In genomic region chr15:59244337-59244736, GRCh38 we compare ENCODE assay signal across 13 cellular contexts. TPM values are rescaled to one million over a fixed set of nuclear protein-coding genes. Genes with fewer than 3 reads are reported as not detected.
DNase-seq lines count a peak whose midpoint lies in the region; ATAC-seq, FAIRE-seq and TF ChIP-seq lines count a peak whose summit lies in the region.
"Had no signal": no experiment of that assay in that cellular context is flagged by ENCODE, and none has a peak within 500 bp of the region (broad histone marks: within the 10 kb centered on the region; RNA-seq: fewer than 3 reads in every experiment).

No MANE protein-coding gene starts in this region.

- TF ChIP-seq POLR2A in GM12891 (IDR thresholded peaks at IDR 0.05; ENCODE audit: low read depth, low read length) = no peak; the same call in none of the 2 replicates

- intact Hi-C loops in left ventricle myocardium inferior (cut with micrococcal nuclease) = loop anchor here (10.0 kb wide), 1 partner anchor 130 kb away; the partner anchor contains the start of gene MYO1E

- H3K36me3 ChIP-seq in left ventricle myocardium inferior = no peaks in the 10 kb centered on the region

- peak; percentile 86 for ATAC-seq in GM19438 (IDR thresholded peaks at IDR 0.05; ENCODE audit: low read depth, unreplicated experiment)
- ATAC-seq in HG02973 (IDR thresholded peaks at IDR 0.05; ENCODE audit: unreplicated experiment) = peak; percentile 86

- TF ChIP-seq CTCF in left ventricle myocardium inferior (IDR thresholded peaks at IDR 0.05; ENCODE audit: borderline replicate concordance) = no peak

- DNase-seq in GM12891 (ENCODE audit: insufficient read length, low spot score) = no peak
- DNase-seq in SK-MEL-5 (ENCODE audit: low read depth, low spot score) = peak; percentile 12
- DNase-seq in NCI-H2081 (lab: John Stamatoyannopoulos, UW) = no peak
- no peak for DNase-seq in DMS79 (lab: John Stamatoyannopoulos, UW)
- DNase-seq in left ventricle myocardium inferior = no peak
- no peak for DNase-seq in NCI-H2029 treated with DMSO at 0.1 percent for 48 hours (lab: John Stamatoyannopoulos, UW)
- DNase-seq: C1 segment of cervical spinal cord; central memory CD4-positive, alpha-beta T cell; GM23248 had no signal

- in situ Hi-C loops in SK-MEL-5 (cut with HindIII; ENCODE audit: low pct_unique_long_range_greater_than_20kb, low sequenced_read_pairs) = no loop called here

- no peak overlapping the region for H3K4me3 ChIP-seq in left ventricle myocardium inferior
- H3K4me3 ChIP-seq: GM23248, smooth muscle cell had no signal

- peaks cover 20% of the 10 kb centered on the region for H3K4me1 ChIP-seq in left ventricle myocardium inferior

- peak; percentile 94 for FAIRE-seq in GM12891 (lab: Jason Lieb, UNC)

- no peaks in the 10 kb centered on the region for H3K9me3 ChIP-seq in left ventricle myocardium inferior (replicated peaks)

- H3K27ac ChIP-seq in left ventricle myocardium inferior (replicated peaks) = no peak overlapping the region
- H3K27ac ChIP-seq: GM23248 had no signal

- no peaks in the 10 kb centered on the region for H3K27me3 ChIP-seq in left ventricle myocardium inferior (ENCODE audit: low read depth)

TF ChIP-seq in GM12891, 5 proteins besides CTCF, POLR2A, EP300 and RAD21:
- TF ChIP-seq POU2F2 (IDR thresholded peaks at IDR 0.05; ENCODE audit: low read depth, low read length) (no peak), SPI1 (IDR thresholded peaks at IDR 0.05; ENCODE audit: low read depth, low read length) (peak; percentile 43; the same call in 1 of the 2 replicates), POLR2AphosphoS5 (IDR thresholded peaks at IDR 0.05; ENCODE audit: low read depth, low read length) (0 out of 2 replicates have a peak, but pooled peaks have one; percentile 21), PAX5 (IDR thresholded peaks at IDR 0.05; ENCODE audit: insufficient read depth, low read length, severe bottlenecking) (no peak)

RNA-seq across cellular contexts. Expression of gene LDHAL6B, which starts 37.7 kb away (rescaled TPM):
- 0.30 TPM for polyA plus RNA-seq in GM12891 (2012; ENCODE audit: low read depth, missing spikeins)
- total RNA-seq in SK-MEL-5 (2014; rRNA removed; shearing (Covaris generic)) = not detected in 2 replicates
- polyA plus RNA-seq in SK-MEL-5 (2015; cell fraction: cytosol; rRNA removed) = not detected in 2 replicates
- not detected in 2 replicates for polyA plus RNA-seq in SK-MEL-5 (2015; cell fraction: nucleus; rRNA removed)
- total RNA-seq in left ventricle myocardium inferior = not detected
- total RNA-seq: glomerular endothelial cell, GM23248, smooth muscle cell had no signal
- polyA plus RNA-seq: smooth muscle cell had no signal
